ENCODE assay signal across 27 cellular contexts in genomic region chr1:100902365-100902764, GRCh38.
"Had no signal": no experiment of that assay in that cellular context is flagged by ENCODE, and none has a peak within 500 bp of the region (broad histone marks: within the 10 kb centered on the region; RNA-seq: fewer than 3 reads in every experiment).

No MANE protein-coding gene starts in this region.

- DNase-seq: dermis blood vessel endothelial cell; effector memory CD4-positive, alpha-beta T cell; erythroblast; esophagus squamous epithelium; foreskin melanocyte; glutamatergic neuron; heart right ventricle; hippocampal formation; left cardiac atrium; left lung; mesenchymal stem cell; mucosa of descending colon; naive B cell; pancreas; stimulated activated CD4-positive, alpha-beta T cell treated with anti-CD3 and anti-CD28 coated beads, Interleukin-12 subunit alpha, Interleukin-12 subunit beta, amount 100 ng/mL, for 4 hours; stimulated activated CD4-positive, alpha-beta T cell treated with anti-CD3 and anti-CD28 coated beads, Interleukin-2, amount 100 ng/mL, for 24 hours; stimulated activated CD4-positive, alpha-beta T cell treated with anti-CD3 and anti-CD28 coated beads, Interleukin-4, amount 100 ng/mL, for 24 hours; stimulated activated naive CD4-positive, alpha-beta T cell treated with Interleukin-2 at 50 U/mL for 16 hours; substantia nigra; testis; tibial artery had no signal

- H3K27ac Mint-ChIP-seq: mesothelial cell of epicardium; naive B cell; natural killer cell treated with Interleukin-12 subunit alpha and Interleukin-12 subunit beta and Interleukin-15 and Interleukin-18, amount 100 ng/mL, for 72 hours; stimulated activated effector memory CD8-positive, alpha-beta T cell treated with anti-CD3 and anti-CD28 coated beads, Interleukin-12 subunit alpha, Interleukin-12 subunit beta, amount 100 ng/mL, for 72 hours; type B pancreatic cell had no signal

- ATAC-seq: heart right ventricle; left cardiac atrium; left lung; mucosa of descending colon; natural killer cell treated with Interleukin-12 subunit alpha and Interleukin-12 subunit beta and Interleukin-15 and Interleukin-18, amount 100 ng/mL, for 72 hours; pancreas; sciatic nerve; stimulated activated effector memory CD8-positive, alpha-beta T cell treated with anti-CD3 and anti-CD28 coated beads, Interleukin-12 subunit alpha, Interleukin-12 subunit beta, amount 100 ng/mL, for 72 hours had no signal

- H3K9me3 Mint-ChIP-seq: natural killer cell treated with Interleukin-12 subunit alpha and Interleukin-12 subunit beta and Interleukin-15 and Interleukin-18, amount 100 ng/mL, for 72 hours; type B pancreatic cell had no signal

- H3K27me3 Mint-ChIP-seq: naive B cell; natural killer cell treated with Interleukin-12 subunit alpha and Interleukin-12 subunit beta and Interleukin-15 and Interleukin-18, amount 100 ng/mL, for 72 hours; type B pancreatic cell had no signal

- H3K4me3 Mint-ChIP-seq: mesothelial cell of epicardium; naive B cell; natural killer cell treated with Interleukin-12 subunit alpha and Interleukin-12 subunit beta and Interleukin-15 and Interleukin-18, amount 100 ng/mL, for 72 hours; neural crest cell; stimulated activated effector memory CD8-positive, alpha-beta T cell treated with anti-CD3 and anti-CD28 coated beads, Interleukin-12 subunit alpha, Interleukin-12 subunit beta, amount 100 ng/mL, for 72 hours; type B pancreatic cell had no signal
